Comparison of ENCODE assay signal across 11 cellular contexts in the genomic region with DNA sequence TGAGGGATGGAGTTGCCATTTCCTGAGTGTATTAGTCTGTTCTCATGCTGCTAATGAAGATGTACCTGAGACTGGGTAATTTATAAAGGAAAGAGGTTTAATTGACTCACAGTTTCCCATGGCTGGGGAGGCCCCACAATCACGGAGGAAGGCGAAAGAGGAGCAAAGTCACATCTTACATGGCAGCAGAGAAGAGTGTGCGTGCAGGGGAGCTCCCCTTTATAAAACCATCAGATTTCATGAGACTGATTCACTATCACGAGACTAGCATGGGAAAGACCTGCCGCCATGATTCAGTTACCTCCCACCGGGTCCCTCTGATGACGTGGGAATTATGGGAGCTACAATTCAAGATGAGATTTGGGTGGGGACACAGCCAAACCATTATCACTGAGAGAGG. TPM values are rescaled to one million over a fixed set of nuclear protein-coding genes. Genes with fewer than 3 reads are reported as not detected.
A peak's percentile ranks its signal among the peaks of the same experiment; 100 is the strongest.
DNase-seq lines count a peak whose midpoint lies in the region; ATAC-seq lines count a peak whose summit lies in the region.
"Not testable (repeated sequence)": the region's sequence is repeated elsewhere in the genome, so short reads cannot be mapped to it uniquely, and the experiment has no call there.
"Had no signal": no experiment of that assay in that cellular context is flagged by ENCODE, and none has a peak within 500 bp of the region (broad histone marks: within the 10 kb centered on the region; RNA-seq: fewer than 3 reads in every experiment).

No MANE protein-coding gene starts in this region.

- peak overlapping the region in 5 of 7 donors; percentile 16 to 86 (median 42) for H3K27ac Mint-ChIP-seq in CD4-positive, alpha-beta memory T cell
- peak overlapping the region; percentile 77 for H3K27ac Mint-ChIP-seq in activated CD4-positive, alpha-beta T cell treated with anti-CD3 and anti-CD28 coated beads for 36 hours
- peak overlapping the region; percentile 74 for H3K27ac Mint-ChIP-seq in activated T-helper 17 cell treated with anti-CD3 and anti-CD28 coated beads, Interleukin-2, amount 50 U/mL, for 72 hours
- peak overlapping the region; percentile 86 for H3K27ac Mint-ChIP-seq in activated naive CD8-positive, alpha-beta T cell

- H3K27ac ChIP-seq in CD4-positive, alpha-beta memory T cell (ENCODE audit: low read depth, low read length), result not testable (repeated sequence)

- not testable (repeated sequence) for H3K4me3 ChIP-seq in CD4-positive, alpha-beta memory T cell (ENCODE audit: low read length in 2 of 2)

- POLR2A ChIA-PET in CD4-positive, alpha-beta memory T cell (lab: Charles Lee; ENCODE audit: partially characterized antibody), result not testable (repeated sequence)
- POLR2A ChIA-PET in activated CD4-positive, alpha-beta T cell treated with anti-CD3 and anti-CD28 coated beads for 36 hours (lab: Charles Lee), result interaction anchor here (0.7 kb wide), 1 partner anchor 68 kb away, joined by 3 read pairs; no protein-coding TSS in a partner anchor

- peaks cover 31 to 77% (median 56%) of the 10 kb centered on the region in 4 donors for H3K4me1 Mint-ChIP-seq in CD4-positive, alpha-beta memory T cell
- peaks cover 71% of the 10 kb centered on the region for H3K4me1 Mint-ChIP-seq in activated CD4-positive, alpha-beta T cell treated with anti-CD3 and anti-CD28 coated beads for 36 hours
- H3K4me1 Mint-ChIP-seq in activated T-helper 17 cell treated with anti-CD3 and anti-CD28 coated beads, Interleukin-2, amount 50 U/mL, for 72 hours, result peaks cover 41% of the 10 kb centered on the region
- peaks cover 60% of the 10 kb centered on the region for H3K4me1 Mint-ChIP-seq in activated naive CD8-positive, alpha-beta T cell (ENCODE audit: low read depth)

- peak; percentile 53 for ATAC-seq in activated CD4-positive, alpha-beta T cell treated with anti-CD3 and anti-CD28 coated beads for 36 hours
- peak; percentile 84 for ATAC-seq in activated T-helper 17 cell treated with anti-CD3 and anti-CD28 coated beads, Interleukin-2, amount 50 U/mL, for 72 hours (replicated peaks)
- not testable (repeated sequence) for ATAC-seq in left lobe of liver

- peaks cover 62% of the 10 kb centered on the region for H3K4me1 ChIP-seq in CD4-positive, alpha-beta memory T cell (ENCODE audit: insufficient read depth, low read length)

- intact Hi-C loops in CD4-positive, alpha-beta memory T cell (cut with micrococcal nuclease), result not testable (repeated sequence)
- intact Hi-C loops in activated CD4-positive, alpha-beta T cell treated with anti-CD3 and anti-CD28 coated beads for 36 hours (cut with DNase I, micrococcal nuclease), result loop anchor here in 1 of 2 experiments (10.0 kb wide), 1 partner anchor 372 kb away; no protein-coding TSS in a partner anchor

- H3K36me3 Mint-ChIP-seq in CD4-positive, alpha-beta memory T cell, result peaks cover 36 to 40% of the 10 kb centered on the region in 2 donors
- H3K36me3 Mint-ChIP-seq in activated CD4-positive, alpha-beta T cell treated with anti-CD3 and anti-CD28 coated beads for 36 hours (ENCODE audit: low read depth), result peaks cover 80% of the 10 kb centered on the region
- peaks cover 94% of the 10 kb centered on the region for H3K36me3 Mint-ChIP-seq in activated T-helper 17 cell treated with anti-CD3 and anti-CD28 coated beads, Interleukin-2, amount 50 U/mL, for 72 hours (ENCODE audit: low read depth)
- peaks cover 32% of the 10 kb centered on the region for H3K36me3 Mint-ChIP-seq in activated naive CD8-positive, alpha-beta T cell

- peak overlapping the region in 1 of 8 donors; percentile 11 for H3K4me3 Mint-ChIP-seq in CD4-positive, alpha-beta memory T cell
- H3K4me3 Mint-ChIP-seq in activated CD4-positive, alpha-beta T cell treated with anti-CD3 and anti-CD28 coated beads for 36 hours, result not testable (repeated sequence)
- H3K4me3 Mint-ChIP-seq in activated T-helper 17 cell treated with anti-CD3 and anti-CD28 coated beads, Interleukin-2, amount 50 U/mL, for 72 hours, result peak overlapping the region; percentile 53
- H3K4me3 Mint-ChIP-seq in activated naive CD8-positive, alpha-beta T cell, result peak overlapping the region; percentile 42

- not testable (repeated sequence) for H3K9me3 ChIP-seq in CD4-positive, alpha-beta memory T cell (ENCODE audit: control insufficient read depth in 1 of 2, low read length in 2 of 2)

- DNase-seq in CD4-positive, alpha-beta memory T cell, result not testable (repeated sequence)
- DNase-seq in activated CD4-positive, alpha-beta T cell treated with anti-CD3 and anti-CD28 coated beads for 36 hours, result peak; percentile 75
- DNase-seq in activated CD8-positive, alpha-beta memory T cell treated with anti-CD3 and anti-CD28 coated beads, Interleukin-2, amount 50 U/mL, for 48 hours, result peak; percentile 52
- peak; percentile 11 for DNase-seq in left lobe of liver (ENCODE audit: low spot score)
- DNase-seq in stimulated activated CD4-positive, alpha-beta T cell treated with anti-CD3 and anti-CD28 coated beads, Interleukin-1b, Interleukin-23, amount 100 ng/mL, for 48 hours, result peak; percentile 62
- DNase-seq in stimulated activated naive CD4-positive, alpha-beta T cell treated with Interleukin-2 at 50 U/mL for 16 hours (lab: John Stamatoyannopoulos, UW), result peak; percentile 21

- not testable (repeated sequence) for H3K36me3 ChIP-seq in CD4-positive, alpha-beta memory T cell (ENCODE audit: insufficient read depth, low read length)

- H3K27me3 Mint-ChIP-seq in CD4-positive, alpha-beta memory T cell; activated CD4-positive, alpha-beta T cell treated with anti-CD3 and anti-CD28 coated beads for 36 hours; activated T-helper 17 cell treated with anti-CD3 and anti-CD28 coated beads, Interleukin-2, amount 50 U/mL, for 72 hours; activated naive CD8-positive, alpha-beta T cell: not testable (repeated sequence)

- H3K9me3 Mint-ChIP-seq in CD4-positive, alpha-beta memory T cell, result peaks cover 0 to 11% (median 4%) of the 10 kb centered on the region in 8 donors
- peaks cover 12% of the 10 kb centered on the region for H3K9me3 Mint-ChIP-seq in activated CD4-positive, alpha-beta T cell treated with anti-CD3 and anti-CD28 coated beads for 36 hours (ENCODE audit: low read depth)
- not testable (repeated sequence) for H3K9me3 Mint-ChIP-seq in activated T-helper 17 cell treated with anti-CD3 and anti-CD28 coated beads, Interleukin-2, amount 50 U/mL, for 72 hours; activated naive CD8-positive, alpha-beta T cell (ENCODE audit: low read depth)

- not testable (repeated sequence) for H3K27me3 ChIP-seq in CD4-positive, alpha-beta memory T cell (ENCODE audit: insufficient read depth, low read length)

- CTCF ChIA-PET in CD4-positive, alpha-beta memory T cell (lab: Charles Lee; ENCODE audit: partially characterized antibody), result not testable (repeated sequence)
- CTCF ChIA-PET in activated CD4-positive, alpha-beta T cell treated with anti-CD3 and anti-CD28 coated beads for 36 hours (lab: Charles Lee), result interaction anchor here (1.1 kb wide), 1 partner anchor 23 kb away, joined by 3 read pairs; no protein-coding TSS in a partner anchor

RNA-seq across cellular contexts. Expression of a gene that starts 5.9 kb away (rescaled TPM):
- 10 to 100 TPM; 35.9 to 37.9 TPM for total RNA-seq in CD4-positive, alpha-beta memory T cell
- 10 to 100 TPM; 17.7 to 18.9 TPM for polyA plus RNA-seq in CD4-positive, alpha-beta memory T cell
- 10 to 100 TPM; 59.2 to 60.5 TPM for total RNA-seq in activated CD4-positive, alpha-beta T cell treated with anti-CD3 and anti-CD28 coated beads for 36 hours
- 10 to 100 TPM; 56.2 to 57.1 TPM for total RNA-seq in activated T-helper 17 cell treated with anti-CD3 and anti-CD28 coated beads, Interleukin-2, amount 50 U/mL, for 72 hours
- 40.6 TPM for total RNA-seq in left lobe of liver

RNA-seq across cellular contexts. Expression of a gene that starts 33.4 kb away (rescaled TPM):
- under 1 TPM; 0.28 to 0.41 TPM for total RNA-seq in CD4-positive, alpha-beta memory T cell
- not detected for polyA plus RNA-seq in CD4-positive, alpha-beta memory T cell
- total RNA-seq in activated CD4-positive, alpha-beta T cell treated with anti-CD3 and anti-CD28 coated beads for 36 hours, result under 1 TPM; 0.16 to 0.21 TPM
- 1 to 10 TPM in 1 of 2 donors, under 1 TPM in 1; 0.39 to 1.0 TPM for total RNA-seq in activated T-helper 17 cell treated with anti-CD3 and anti-CD28 coated beads, Interleukin-2, amount 50 U/mL, for 72 hours
- total RNA-seq in left lobe of liver, result 1.7 TPM
- total RNA-seq: Caco-2; CD4-positive, alpha-beta T cell; HT-29 had no signal
